In the genomic region with DNA sequence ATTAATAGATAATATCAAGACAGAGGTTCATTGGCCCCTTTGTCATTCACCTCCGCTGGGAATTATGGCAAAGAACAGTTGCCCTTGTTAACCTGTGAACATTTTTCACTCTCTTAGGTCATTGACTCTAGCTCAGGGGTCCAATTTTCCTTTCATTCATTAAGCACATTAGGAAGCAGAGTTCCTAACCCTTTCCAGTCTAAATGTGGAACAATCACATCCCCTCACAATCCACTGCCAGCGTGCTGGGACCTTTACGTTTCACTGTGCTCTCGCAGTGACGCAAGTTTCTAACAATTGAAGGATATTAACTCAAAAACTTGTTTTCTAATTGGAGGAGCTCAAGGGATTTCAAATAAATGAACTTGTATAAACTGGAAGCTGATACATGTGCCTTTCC, we compare ENCODE assay signal across 21 cellular contexts.
DNase-seq lines count a peak whose midpoint lies in the region; ATAC-seq and TF ChIP-seq lines count a peak whose summit lies in the region.
"Had no signal": no experiment of that assay in that cellular context is flagged by ENCODE, and none has a peak within 500 bp of the region (broad histone marks: within the 10 kb centered on the region; RNA-seq: fewer than 3 reads in every experiment).

No MANE protein-coding gene starts in this region.

- no peaks in the 10 kb centered on the region for H3K27me3 ChIP-seq in left ventricle myocardium inferior (ENCODE audit: low read depth)
- H3K27me3 ChIP-seq: MG63 had no signal

- H3K27me3 Mint-ChIP-seq in neural crest cell (ENCODE audit: low read depth) = no peaks in the 10 kb centered on the region
- peaks cover 4% of the 10 kb centered on the region for H3K27me3 Mint-ChIP-seq in glutamatergic neuron (ENCODE audit: unreplicated experiment)
- H3K27me3 Mint-ChIP-seq: B cell had no signal

- ATAC-seq in left cardiac atrium = peak; percentile 40 to 75
- no peak for ATAC-seq in GM21717 (IDR thresholded peaks at IDR 0.05; ENCODE audit: unreplicated experiment)

- peaks cover 3% of the 10 kb centered on the region for H3K36me3 Mint-ChIP-seq in neural crest cell (ENCODE audit: low read depth)
- peaks cover 9% of the 10 kb centered on the region for H3K36me3 Mint-ChIP-seq in glutamatergic neuron (ENCODE audit: unreplicated experiment)

- no peak overlapping the region for H3K4me3 ChIP-seq in left ventricle myocardium inferior
- H3K4me3 ChIP-seq: MG63, PC-9 had no signal

- peak overlapping the region; percentile 15 for H3K4me3 Mint-ChIP-seq in neural crest cell
- H3K4me3 Mint-ChIP-seq in glutamatergic neuron (ENCODE audit: unreplicated experiment) = no peak overlapping the region
- H3K4me3 Mint-ChIP-seq: B cell had no signal

- intact Hi-C loops in left cardiac atrium (cut with DNase I) = no loop called here
- intact Hi-C loops in cardiac septum (cut with DNase I) = no loop called here
- intact Hi-C loops in left ventricle myocardium inferior (cut with micrococcal nuclease) = no loop called here

- H3K27ac ChIP-seq in left ventricle myocardium inferior (replicated peaks) = peak overlapping the region; percentile 76
- H3K27ac ChIP-seq: PC-9, RWPE1 had no signal

- peak overlapping the region; percentile 75 for H3K27ac Mint-ChIP-seq in neural crest cell (ENCODE audit: unreplicated experiment)
- no peak overlapping the region for H3K27ac Mint-ChIP-seq in glutamatergic neuron (ENCODE audit: unreplicated experiment)
- H3K27ac Mint-ChIP-seq: B cell had no signal

- TF ChIP-seq CTCF in left ventricle myocardium inferior (IDR thresholded peaks at IDR 0.05; ENCODE audit: borderline replicate concordance) = no peak
- no peak for TF ChIP-seq CTCF in neural crest cell (conservative IDR thresholded peaks at IDR 0.05)
- no peak for TF ChIP-seq CTCF in glutamatergic neuron (IDR thresholded peaks at IDR 0.05; ENCODE audit: partially characterized antibody, unreplicated experiment)

- peaks cover 24% of the 10 kb centered on the region for H3K9me3 ChIP-seq in left ventricle myocardium inferior (replicated peaks)
- H3K9me3 ChIP-seq: MG63 had no signal

- peaks cover 16% of the 10 kb centered on the region for H3K4me1 ChIP-seq in left ventricle myocardium inferior

- H3K36me3 ChIP-seq in left ventricle myocardium inferior = no peaks in the 10 kb centered on the region
- H3K36me3 ChIP-seq: MG63 had no signal

- peaks cover 10% of the 10 kb centered on the region for H3K9me3 Mint-ChIP-seq in neural crest cell
- peaks cover 1% of the 10 kb centered on the region for H3K9me3 Mint-ChIP-seq in glutamatergic neuron (ENCODE audit: unreplicated experiment)

- peak; percentile 25 for DNase-seq in left cardiac atrium
- no peak for DNase-seq in cardiac septum (ENCODE audit: low spot score)
- no peak for DNase-seq in left ventricle myocardium inferior
- no peak for DNase-seq in neural crest cell (ENCODE audit: low read depth, low spot score)
- DNase-seq in glutamatergic neuron = no peak
- DNase-seq in NCI-H1436 (lab: John Stamatoyannopoulos, UW) = no peak
- DNase-seq in DMS79 (lab: John Stamatoyannopoulos, UW) = no peak
- DNase-seq: COR-L47, DMS153, GF-D8, Kasumi-1, MG63, NCI-H1048, NCI-H1436 treated with DMSO at 0.1 percent for 48 hours, NCI-H2029, NCI-H2171, NCI-H526, PC-9 had no signal

- H3K4me1 Mint-ChIP-seq in neural crest cell = peaks cover 30% of the 10 kb centered on the region
- H3K4me1 Mint-ChIP-seq in glutamatergic neuron (ENCODE audit: low read depth, unreplicated experiment) = peaks cover 3% of the 10 kb centered on the region
- H3K4me1 Mint-ChIP-seq: B cell had no signal
